ENCODE assay signal across 1 cellular context in genomic region chr13:102035969-102036368, GRCh38.
TF ChIP-seq lines count a peak whose summit lies in the region.

No MANE protein-coding gene starts in this region.

TF ChIP-seq in GM23338, 12 proteins besides CTCF, POLR2A, EP300 and RAD21 (continued from another document):
- TF ChIP-seq, protein P1, sequence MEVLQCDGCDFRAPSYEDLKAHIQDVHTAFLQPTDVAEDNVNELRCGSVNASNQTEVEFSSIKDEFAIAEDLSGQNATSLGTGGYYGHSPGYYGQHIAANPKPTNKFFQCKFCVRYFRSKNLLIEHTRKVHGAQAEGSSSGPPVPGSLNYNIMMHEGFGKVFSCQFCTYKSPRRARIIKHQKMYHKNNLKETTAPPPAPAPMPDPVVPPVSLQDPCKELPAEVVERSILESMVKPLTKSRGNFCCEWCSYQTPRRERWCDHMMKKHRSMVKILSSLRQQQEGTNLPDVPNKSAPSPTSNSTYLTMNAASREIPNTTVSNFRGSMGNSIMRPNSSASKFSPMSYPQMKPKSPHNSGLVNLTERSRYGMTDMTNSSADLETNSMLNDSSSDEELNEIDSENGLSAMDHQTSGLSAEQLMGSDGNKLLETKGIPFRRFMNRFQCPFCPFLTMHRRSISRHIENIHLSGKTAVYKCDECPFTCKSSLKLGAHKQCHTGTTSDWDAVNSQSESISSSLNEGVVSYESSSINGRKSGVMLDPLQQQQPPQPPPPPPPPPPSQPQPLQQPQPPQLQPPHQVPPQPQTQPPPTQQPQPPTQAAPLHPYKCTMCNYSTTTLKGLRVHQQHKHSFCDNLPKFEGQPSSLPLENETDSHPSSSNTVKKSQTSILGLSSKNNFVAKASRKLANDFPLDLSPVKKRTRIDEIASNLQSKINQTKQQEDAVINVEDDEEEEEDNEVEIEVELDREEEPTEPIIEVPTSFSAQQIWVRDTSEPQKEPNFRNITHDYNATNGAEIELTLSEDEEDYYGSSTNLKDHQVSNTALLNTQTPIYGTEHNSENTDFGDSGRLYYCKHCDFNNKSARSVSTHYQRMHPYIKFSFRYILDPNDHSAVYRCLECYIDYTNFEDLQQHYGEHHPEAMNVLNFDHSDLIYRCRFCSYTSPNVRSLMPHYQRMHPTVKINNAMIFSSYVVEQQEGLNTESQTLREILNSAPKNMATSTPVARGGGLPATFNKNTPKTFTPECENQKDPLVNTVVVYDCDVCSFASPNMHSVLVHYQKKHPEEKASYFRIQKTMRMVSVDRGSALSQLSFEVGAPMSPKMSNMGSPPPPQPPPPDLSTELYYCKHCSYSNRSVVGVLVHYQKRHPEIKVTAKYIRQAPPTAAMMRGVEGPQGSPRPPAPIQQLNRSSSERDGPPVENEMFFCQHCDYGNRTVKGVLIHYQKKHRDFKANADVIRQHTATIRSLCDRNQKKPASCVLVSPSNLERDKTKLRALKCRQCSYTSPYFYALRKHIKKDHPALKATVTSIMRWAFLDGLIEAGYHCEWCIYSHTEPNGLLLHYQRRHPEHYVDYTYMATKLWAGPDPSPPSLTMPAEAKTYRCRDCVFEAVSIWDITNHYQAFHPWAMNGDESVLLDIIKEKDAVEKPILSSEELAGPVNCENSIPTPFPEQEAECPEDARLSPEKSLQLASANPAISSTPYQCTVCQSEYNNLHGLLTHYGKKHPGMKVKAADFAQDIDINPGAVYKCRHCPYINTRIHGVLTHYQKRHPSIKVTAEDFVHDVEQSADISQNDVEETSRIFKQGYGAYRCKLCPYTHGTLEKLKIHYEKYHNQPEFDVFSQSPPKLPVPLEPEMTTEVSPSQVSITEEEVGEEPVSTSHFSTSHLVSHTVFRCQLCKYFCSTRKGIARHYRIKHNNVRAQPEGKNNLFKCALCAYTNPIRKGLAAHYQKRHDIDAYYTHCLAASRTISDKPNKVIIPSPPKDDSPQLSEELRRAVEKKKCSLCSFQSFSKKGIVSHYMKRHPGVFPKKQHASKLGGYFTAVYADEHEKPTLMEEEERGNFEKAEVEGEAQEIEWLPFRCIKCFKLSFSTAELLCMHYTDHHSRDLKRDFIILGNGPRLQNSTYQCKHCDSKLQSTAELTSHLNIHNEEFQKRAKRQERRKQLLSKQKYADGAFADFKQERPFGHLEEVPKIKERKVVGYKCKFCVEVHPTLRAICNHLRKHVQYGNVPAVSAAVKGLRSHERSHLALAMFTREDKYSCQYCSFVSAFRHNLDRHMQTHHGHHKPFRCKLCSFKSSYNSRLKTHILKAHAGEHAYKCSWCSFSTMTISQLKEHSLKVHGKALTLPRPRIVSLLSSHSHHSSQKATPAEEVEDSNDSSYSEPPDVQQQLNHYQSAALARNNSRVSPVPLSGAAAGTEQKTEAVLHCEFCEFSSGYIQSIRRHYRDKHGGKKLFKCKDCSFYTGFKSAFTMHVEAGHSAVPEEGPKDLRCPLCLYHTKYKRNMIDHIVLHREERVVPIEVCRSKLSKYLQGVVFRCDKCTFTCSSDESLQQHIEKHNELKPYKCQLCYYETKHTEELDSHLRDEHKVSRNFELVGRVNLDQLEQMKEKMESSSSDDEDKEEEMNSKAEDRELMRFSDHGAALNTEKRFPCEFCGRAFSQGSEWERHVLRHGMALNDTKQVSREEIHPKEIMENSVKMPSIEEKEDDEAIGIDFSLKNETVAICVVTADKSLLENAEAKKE (CRISPR knock-in tag; IDR thresholded peaks at IDR 0.05), result no peak
- TF ChIP-seq NANOG (IDR thresholded peaks at IDR 0.05; ENCODE audit: borderline replicate concordance) (no peak), ZNF331 (CRISPR knock-in tag; IDR thresholded peaks at IDR 0.05; ENCODE audit: low read depth) (no peak), ZNF114 (CRISPR knock-in tag; IDR thresholded peaks at IDR 0.05) (no peak)
- TF ChIP-seq, protein P2, sequence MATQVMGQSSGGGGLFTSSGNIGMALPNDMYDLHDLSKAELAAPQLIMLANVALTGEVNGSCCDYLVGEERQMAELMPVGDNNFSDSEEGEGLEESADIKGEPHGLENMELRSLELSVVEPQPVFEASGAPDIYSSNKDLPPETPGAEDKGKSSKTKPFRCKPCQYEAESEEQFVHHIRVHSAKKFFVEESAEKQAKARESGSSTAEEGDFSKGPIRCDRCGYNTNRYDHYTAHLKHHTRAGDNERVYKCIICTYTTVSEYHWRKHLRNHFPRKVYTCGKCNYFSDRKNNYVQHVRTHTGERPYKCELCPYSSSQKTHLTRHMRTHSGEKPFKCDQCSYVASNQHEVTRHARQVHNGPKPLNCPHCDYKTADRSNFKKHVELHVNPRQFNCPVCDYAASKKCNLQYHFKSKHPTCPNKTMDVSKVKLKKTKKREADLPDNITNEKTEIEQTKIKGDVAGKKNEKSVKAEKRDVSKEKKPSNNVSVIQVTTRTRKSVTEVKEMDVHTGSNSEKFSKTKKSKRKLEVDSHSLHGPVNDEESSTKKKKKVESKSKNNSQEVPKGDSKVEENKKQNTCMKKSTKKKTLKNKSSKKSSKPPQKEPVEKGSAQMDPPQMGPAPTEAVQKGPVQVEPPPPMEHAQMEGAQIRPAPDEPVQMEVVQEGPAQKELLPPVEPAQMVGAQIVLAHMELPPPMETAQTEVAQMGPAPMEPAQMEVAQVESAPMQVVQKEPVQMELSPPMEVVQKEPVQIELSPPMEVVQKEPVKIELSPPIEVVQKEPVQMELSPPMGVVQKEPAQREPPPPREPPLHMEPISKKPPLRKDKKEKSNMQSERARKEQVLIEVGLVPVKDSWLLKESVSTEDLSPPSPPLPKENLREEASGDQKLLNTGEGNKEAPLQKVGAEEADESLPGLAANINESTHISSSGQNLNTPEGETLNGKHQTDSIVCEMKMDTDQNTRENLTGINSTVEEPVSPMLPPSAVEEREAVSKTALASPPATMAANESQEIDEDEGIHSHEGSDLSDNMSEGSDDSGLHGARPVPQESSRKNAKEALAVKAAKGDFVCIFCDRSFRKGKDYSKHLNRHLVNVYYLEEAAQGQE (IDR thresholded peaks at IDR 0.05; ENCODE audit: unreplicated experiment), result no peak
